1 cellular context compared by ENCODE assay signal in genomic region chr10:95443636-95444035, GRCh38.
TF ChIP-seq lines count a peak whose summit lies in the region.

No MANE protein-coding gene starts in this region.

TF ChIP-seq in HepG2, 621 proteins besides CTCF, POLR2A, EP300 and RAD21 (continued from another document):
- TF ChIP-seq PAXIP1 (CRISPR knock-in tag; conservative IDR thresholded peaks at IDR 0.05) (peak; percentile 74), ELF3 (CRISPR knock-in tag; IDR thresholded peaks at IDR 0.05) (peak; percentile 50; the same call in 1 of the 2 replicates), ZNF839 (CRISPR knock-in tag; IDR thresholded peaks at IDR 0.05; ENCODE audit: borderline replicate concordance) (no peak), HOXA3 (CRISPR knock-in tag; IDR thresholded peaks at IDR 0.05) (peak; percentile 18; the same call in 1 of the 2 replicates), KLF11 (CRISPR knock-in tag; IDR thresholded peaks at IDR 0.05) (no peak), LRRFIP1 (CRISPR knock-in tag; conservative IDR thresholded peaks at IDR 0.05) (no peak), HINFP (CRISPR knock-in tag; IDR thresholded peaks at IDR 0.05; ENCODE audit: low read depth) (no peak), FOXJ3 (CRISPR knock-in tag; IDR thresholded peaks at IDR 0.05; ENCODE audit: borderline replicate concordance) (0 out of 2 replicates have a peak, but pooled peaks have one; percentile 36), LCORL (IDR thresholded peaks at IDR 0.05) (no peak), LCORL (CRISPR knock-in tag; IDR thresholded peaks at IDR 0.05) (peak; percentile 62), ZNF569 (CRISPR knock-in tag; IDR thresholded peaks at IDR 0.05; ENCODE audit: borderline replicate concordance) (no peak), ISL2 (CRISPR knock-in tag; IDR thresholded peaks at IDR 0.05) (no peak)
